Comparison of ENCODE assay signal across 1 cellular context in the genomic region with DNA sequence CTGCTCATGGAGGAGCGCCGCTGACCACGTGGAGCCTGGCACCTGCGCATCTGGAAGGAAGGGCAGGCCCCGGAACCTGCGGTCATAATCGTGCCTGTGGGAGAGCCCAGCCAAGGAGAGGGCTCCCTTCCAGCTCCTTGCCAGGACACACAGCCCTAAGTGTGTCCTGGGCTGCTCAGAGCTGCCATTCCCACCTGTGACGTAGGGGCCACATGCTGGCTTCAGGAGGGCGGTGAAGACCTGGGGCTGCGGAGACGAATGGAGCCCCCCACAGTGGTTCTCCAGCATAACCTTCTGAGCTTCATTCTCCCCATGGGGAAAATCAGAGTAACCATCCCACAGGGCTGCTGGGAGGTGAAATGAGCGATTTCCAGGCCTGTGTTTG.
TF ChIP-seq lines count a peak whose summit lies in the region.

No MANE protein-coding gene starts in this region.

TF ChIP-seq in SK-N-SH treated with all-trans-retinoic acid at 6 μM for 48 hours, 23 proteins besides CTCF, POLR2A, EP300 and RAD21 (continued from another document):
- TF ChIP-seq, protein P1, sequence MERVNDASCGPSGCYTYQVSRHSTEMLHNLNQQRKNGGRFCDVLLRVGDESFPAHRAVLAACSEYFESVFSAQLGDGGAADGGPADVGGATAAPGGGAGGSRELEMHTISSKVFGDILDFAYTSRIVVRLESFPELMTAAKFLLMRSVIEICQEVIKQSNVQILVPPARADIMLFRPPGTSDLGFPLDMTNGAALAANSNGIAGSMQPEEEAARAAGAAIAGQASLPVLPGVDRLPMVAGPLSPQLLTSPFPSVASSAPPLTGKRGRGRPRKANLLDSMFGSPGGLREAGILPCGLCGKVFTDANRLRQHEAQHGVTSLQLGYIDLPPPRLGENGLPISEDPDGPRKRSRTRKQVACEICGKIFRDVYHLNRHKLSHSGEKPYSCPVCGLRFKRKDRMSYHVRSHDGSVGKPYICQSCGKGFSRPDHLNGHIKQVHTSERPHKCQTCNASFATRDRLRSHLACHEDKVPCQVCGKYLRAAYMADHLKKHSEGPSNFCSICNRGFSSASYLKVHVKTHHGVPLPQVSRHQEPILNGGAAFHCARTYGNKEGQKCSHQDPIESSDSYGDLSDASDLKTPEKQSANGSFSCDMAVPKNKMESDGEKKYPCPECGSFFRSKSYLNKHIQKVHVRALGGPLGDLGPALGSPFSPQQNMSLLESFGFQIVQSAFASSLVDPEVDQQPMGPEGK (CRISPR knock-in tag; IDR thresholded peaks at IDR 0.05; ENCODE audit: borderline replicate concordance) = no peak
- TF ChIP-seq ZNF565 (CRISPR knock-in tag; conservative IDR thresholded peaks at IDR 0.05; ENCODE audit: low read depth) (no peak), ZFP30 (CRISPR knock-in tag; IDR thresholded peaks at IDR 0.05) (no peak)
